In genomic region chr1:72230746-72231145, GRCh38 we compare ENCODE assay signal across 24 cellular contexts. TPM values are rescaled to one million over a fixed set of nuclear protein-coding genes. Genes with fewer than 3 reads are reported as not detected.
DNase-seq lines count a peak whose midpoint lies in the region; ATAC-seq and TF ChIP-seq lines count a peak whose summit lies in the region.
"Had no signal": no experiment of that assay in that cellular context is flagged by ENCODE, and none has a peak within 500 bp of the region (broad histone marks: within the 10 kb centered on the region; RNA-seq: fewer than 3 reads in every experiment).

No MANE protein-coding gene starts in this region.

- H2BK20ac ChIP-seq in IMR-90 (ENCODE audit: low read depth, low read length) = no peak overlapping the region

- H3K4me3 ChIP-seq in IMR-90 (ENCODE audit: insufficient read depth, low read depth, low read length) (no peak overlapping the region), mammary epithelial cell (replicated peaks in 1 of 3; ENCODE audit: insufficient read depth in 1 of 3, low read depth in 2 of 3, low read length in 3 of 3) (no peak overlapping the region), mucosa of descending colon (no peak overlapping the region), WERI-Rb-1 (ENCODE audit: low read depth, low read length) (no peak overlapping the region)
- H3K4me3 ChIP-seq: uterus had no signal

- H4K91ac ChIP-seq in IMR-90 (ENCODE audit: insufficient read depth, low read depth, low read length) = no peak overlapping the region

- POLR2A ChIA-PET in IMR-90 (lab: Charles Lee; ENCODE audit: unreplicated experiment) = no interaction called here

- no peak overlapping the region for H2AK5ac ChIP-seq in IMR-90 (ENCODE audit: low read depth, low read length)

- no peak overlapping the region for H4K5ac ChIP-seq in IMR-90 (ENCODE audit: low read depth, low read length)

- intact Hi-C loops in IMR-90 (cut with micrococcal nuclease) (no loop called here), mammary epithelial cell (cut with micrococcal nuclease) (no loop called here), mucosa of descending colon (cut with DNase I, micrococcal nuclease) (no loop called here), Right ventricle myocardium inferior (cut with DNase I) (no loop called here)

- H2BK120ac ChIP-seq in IMR-90 (ENCODE audit: low read depth, low read length) = no peak overlapping the region

- no peak for ATAC-seq in IMR-90 (ENCODE audit: low read depth)
- ATAC-seq in HG03045 (IDR thresholded peaks at IDR 0.05; ENCODE audit: unreplicated experiment) = no peak
- no peak for ATAC-seq in mucosa of descending colon
- no peak for ATAC-seq in Right ventricle myocardium inferior
- ATAC-seq: right cardiac atrium had no signal

- H2AFZ ChIP-seq in IMR-90 (replicated peaks; ENCODE audit: low read length, poor library complexity) (no peak overlapping the region), mammary epithelial cell (ENCODE audit: low read depth, low read length) (no peak overlapping the region)

- in situ Hi-C loops in IMR-90 (cut with MboI; ENCODE audit: low sequenced_read_pairs) (no loop called here), mammary epithelial cell (cut with MboI; ENCODE audit: low sequenced_read_pairs in 2 of 2) (no loop called here)

- no peaks in the 10 kb centered on the region for H3K79me2 ChIP-seq in mammary epithelial cell (ENCODE audit: insufficient read depth, low read length)

- H3K56ac ChIP-seq in IMR-90 (ENCODE audit: extremely low read depth, insufficient read depth, low read length) = no peak overlapping the region

- peak overlapping the region; percentile 80; the same call in 1 of the 2 replicates for H3K23ac ChIP-seq in IMR-90 (ENCODE audit: low read depth, low read length)

- H3K9me3 ChIP-seq in IMR-90 (ENCODE audit: control insufficient read depth, insufficient read depth, low read length) (no peaks in the 10 kb centered on the region), mammary epithelial cell (replicated peaks; ENCODE audit: insufficient read depth, low read length) (no peaks in the 10 kb centered on the region), mucosa of descending colon (no peaks in the 10 kb centered on the region), WERI-Rb-1 (ENCODE audit: severe bottlenecking) (no peaks in the 10 kb centered on the region)
- H3K9me3 ChIP-seq: uterus had no signal

- no peak overlapping the region for H3K14ac ChIP-seq in IMR-90 (replicated peaks; ENCODE audit: low read depth, low read length)

- TF ChIP-seq POLR2A in IMR-90 (IDR thresholded peaks at IDR 0.05; ENCODE audit: low read depth, low read length) = no peak

- CTCF ChIA-PET in IMR-90 (lab: Yijun Ruan, JAX) = interaction anchor here (1.5 kb wide), 1 partner anchor 44 kb away, joined by 4 read pairs; no protein-coding TSS in a partner anchor
- CTCF ChIA-PET in mammary epithelial cell (lab: Charles Lee; ENCODE audit: low non-redundant PET) = interaction anchor here (0.6 kb wide), 1 partner anchor 659 kb away, joined by 5 read pairs; no protein-coding TSS in a partner anchor

- no peak overlapping the region for H2AK9ac ChIP-seq in IMR-90 (replicated peaks; ENCODE audit: low read depth, low read length, poor library complexity)

- TF ChIP-seq RAD21 in IMR-90 (IDR thresholded peaks at IDR 0.05; ENCODE audit: low read length) = no peak

- H3K27ac ChIP-seq in IMR-90 (ENCODE audit: insufficient read depth, low read length) = no peak overlapping the region
- no peak overlapping the region for H3K27ac ChIP-seq in mammary epithelial cell (ENCODE audit: insufficient read depth, low read depth, low read length)
- no peak overlapping the region for H3K27ac ChIP-seq in WERI-Rb-1
- H3K27ac ChIP-seq: uterus had no signal

- no peak overlapping the region for H3K4me2 ChIP-seq in IMR-90 (ENCODE audit: low read depth, low read length)
- H3K4me2 ChIP-seq in mammary epithelial cell (ENCODE audit: insufficient read depth, low read depth, low read length) = no peak overlapping the region

- peaks cover 3% of the 10 kb centered on the region; the same call in 1 of the 2 replicates for H3K9me1 ChIP-seq in IMR-90 (ENCODE audit: insufficient read depth, low read length)

- H3K18ac ChIP-seq in IMR-90 (ENCODE audit: low read depth, low read length) = peak overlapping the region; percentile 50; the same call in 1 of the 2 replicates

- no peaks in the 10 kb centered on the region for H4K20me1 ChIP-seq in IMR-90 (ENCODE audit: insufficient read depth, low read length)
- H4K20me1 ChIP-seq in mammary epithelial cell (ENCODE audit: insufficient read depth, low read length) = no peaks in the 10 kb centered on the region

- H3K4me1 ChIP-seq in IMR-90 (ENCODE audit: control insufficient read depth, insufficient read depth, low read length) (peaks cover 8% of the 10 kb centered on the region), mammary epithelial cell (ENCODE audit: insufficient read depth, low read length) (no peaks in the 10 kb centered on the region), mucosa of descending colon (ENCODE audit: low read depth) (no peaks in the 10 kb centered on the region)
- H3K4me1 ChIP-seq: uterus had no signal

- H2BK5ac ChIP-seq in IMR-90 (ENCODE audit: low read depth, low read length, poor library complexity, severe bottlenecking) = no peak overlapping the region

- H3K27me3 ChIP-seq in IMR-90 (ENCODE audit: control insufficient read depth, insufficient read depth, low read length) (no peaks in the 10 kb centered on the region), mammary epithelial cell (ENCODE audit: insufficient read depth, low read length) (no peaks in the 10 kb centered on the region), WERI-Rb-1 (ENCODE audit: insufficient read depth, low read depth, severe bottlenecking) (no peaks in the 10 kb centered on the region)
- H3K27me3 ChIP-seq: uterus had no signal

- TF ChIP-seq CTCF in IMR-90 (conservative IDR thresholded peaks at IDR 0.05; ENCODE audit: low read depth, low read length) (no peak), mammary epithelial cell (conservative IDR thresholded peaks at IDR 0.05 in 1 of 2, IDR thresholded peaks at IDR 0.05 in 1 of 2; ENCODE audit: extremely low read depth in 1 of 2, insufficient read depth in 1 of 2, low read depth in 1 of 2, low read length in 2 of 2) (no peak), mucosa of descending colon (IDR thresholded peaks at IDR 0.05) (no peak), WERI-Rb-1 (IDR thresholded peaks at IDR 0.05; ENCODE audit: low read depth, low read length) (no peak)

- BruUV-seq in IMR-90 (replicated peaks; lab: Mats Ljungman, UMichigan) = no TSS peak
- BruUV-seq in mammary epithelial cell (replicated peaks; lab: Mats Ljungman, UMichigan) = no TSS peak

- DNase-seq in DMS53 treated with DMSO at 0.1 percent for 48 hours (lab: John Stamatoyannopoulos, UW; ENCODE audit: unreplicated experiment) (peak; percentile 10), IMR-90 (peak; percentile 23), mammary epithelial cell (peak; percentile 55), kidney tubule cell (ENCODE audit: low spot score) (peak; percentile 22), mucosa of descending colon (no peak), WERI-Rb-1 (no peak), Right ventricle myocardium inferior (ENCODE audit: missing footprints) (no peak)
- DNase-seq: activated CD4-positive, alpha-beta T cell treated with anti-CD3 and anti-CD28 coated beads for 4 hours; activated naive CD8-positive, alpha-beta T cell treated with anti-CD3 and anti-CD28 coated beads, Interleukin-2, amount 10 ng/mL, durations not matched to agents 7 days and 5 days; cortex of kidney; H7; hypothalamus; islet precursor cell; Karpas-422; NCI-H1092 treated with DMSO at 0.1 percent for 48 hours; NCI-H2081 treated with DMSO at 0.1 percent for 48 hours; NCI-H510A treated with DMSO at 0.1 percent for 48 hours; nucleus accumbens; right cardiac atrium; SHP77; stimulated activated CD4-positive, alpha-beta T cell treated with anti-CD3 and anti-CD28 coated beads, Interleukin-15, amount 100 ng/mL, for 24 hours; uterus had no signal

- WGBS in IMR-90 (ENCODE audit: extremely low coverage in 2 of 2, insufficient read length in 1 of 2), 2 experiments = no CpG with 5 or more reads among the region's 1 CpG
- 100% methylated on average over 1 of the region's 1 CpG for WGBS in mammary epithelial cell (ENCODE audit: low coverage, missing lambda C conversion rate)

- no peak overlapping the region for H2BK15ac ChIP-seq in IMR-90 (ENCODE audit: low read depth, low read length)

- dilution Hi-C loops in IMR-90 (cut with HindIII; ENCODE audit: low sequenced_read_pairs, unreplicated experiment) (no loop called here), mammary epithelial cell (cut with HindIII; ENCODE audit: low sequenced_read_pairs) (no loop called here)

- H3K4ac ChIP-seq in IMR-90 (ENCODE audit: low read depth, low read length) = no peak overlapping the region

- H3K79me1 ChIP-seq in IMR-90 (ENCODE audit: low read depth in 1 of 2, low read length in 2 of 2) = peaks cover 3 to 11% of the 10 kb centered on the region in 2 experiments; a peak in 2 of 4 replicates

- H3K36me3 ChIP-seq in IMR-90 (ENCODE audit: control insufficient read depth, insufficient read depth, low read length) (no peaks in the 10 kb centered on the region), mammary epithelial cell (ENCODE audit: insufficient read depth, low read length) (no peaks in the 10 kb centered on the region), mucosa of descending colon (ENCODE audit: low read depth) (no peaks in the 10 kb centered on the region), WERI-Rb-1 (no peaks in the 10 kb centered on the region)
- H3K36me3 ChIP-seq: uterus had no signal

- no peak overlapping the region for H4K8ac ChIP-seq in IMR-90 (ENCODE audit: low read depth in 2 of 2, low read length in 2 of 2)

- H3K9ac ChIP-seq in IMR-90 (ENCODE audit: low read depth, low read length) (no peak overlapping the region), mammary epithelial cell (ENCODE audit: insufficient read depth, low read length) (no peak overlapping the region)

TF ChIP-seq in IMR-90, 13 proteins besides CTCF, POLR2A, EP300 and RAD21:
- no peak for TF ChIP-seq MAFK (IDR thresholded peaks at IDR 0.05; ENCODE audit: low read depth, low read length)
- no peak for TF ChIP-seq SMC3 (IDR thresholded peaks at IDR 0.05; ENCODE audit: low read depth, low read length)

RNA-seq across cellular contexts. Expression of gene NEGR1, which starts 51.6 kb away (rescaled TPM):
- total RNA-seq in IMR-90 (2012; rRNA removed) (9.1 and 13.1 TPM in 2 replicates), mammary epithelial cell (1 to 10 TPM in 1 of 2 donors, under 1 TPM in 1; 0.17 to 2.0 TPM), mucosa of descending colon (10 to 100 TPM in 1 of 3 donors, 1 to 10 TPM in 2; 2.3 to 47.9 (median 8.0) TPM), Right ventricle myocardium inferior (15.2 TPM)
- polyA plus RNA-seq in IMR-90 (2012; rRNA removed) (3.7 and 5.1 TPM in 2 replicates), mammary epithelial cell (0.19 TPM)
- 0.33 and 0.47 TPM in 2 replicates for polyA plus RNA-seq in IMR-90 (2012; cell fraction: cytosol; rRNA removed)
- polyA plus RNA-seq in IMR-90 (2012; cell fraction: nucleus; rRNA removed; ENCODE audit: low replicate concordance) = 0.28 and 3.2 TPM in 2 replicates
- polyA minus RNA-seq in mammary epithelial cell = 0.10 TPM
- total RNA-seq: activated naive CD8-positive, alpha-beta T cell treated with anti-CD3 and anti-CD28 coated beads, Interleukin-2, amount 10 ng/mL, durations not matched to agents 7 days and 5 days; activated T-helper 2 cell treated with anti-CD3 and anti-CD28 coated beads, Interferon-gamma antibody, Interleukin-2, Interleukin-4, amounts not matched to agents 10 μg/mL and 5 μg/mL and 100 μg/mL, durations not matched to agents 14 hours and 24 hours and 36 hours had no signal

Comparison
In these comparisons a context has a peak if more than half of its experiments do, and no peak if none do; other contexts are left out.
1. DNase-seq: peak in DMS53 treated with DMSO at 0.1 percent for 48 hours (single experiment), IMR-90 (single experiment), mammary epithelial cell (single experiment) and kidney tubule cell (single experiment); none in mucosa of descending colon (0 of 3), WERI-Rb-1 (single experiment) and Right ventricle myocardium inferior (single experiment).